In genomic region chr17:63523256-63523869, GRCh38 we compare ENCODE assay signal across 10 cellular contexts. TPM values are rescaled to one million over a fixed set of nuclear protein-coding genes. Genes with fewer than 3 reads are reported as not detected.
DNase-seq lines count a peak whose midpoint lies in the region; ATAC-seq and TF ChIP-seq lines count a peak whose summit lies in the region.
"Had no signal": no experiment of that assay in that cellular context is flagged by ENCODE, and none has a peak within 500 bp of the region (broad histone marks: within the 10 kb centered on the region; RNA-seq: fewer than 3 reads in every experiment).

A gene with protein sequence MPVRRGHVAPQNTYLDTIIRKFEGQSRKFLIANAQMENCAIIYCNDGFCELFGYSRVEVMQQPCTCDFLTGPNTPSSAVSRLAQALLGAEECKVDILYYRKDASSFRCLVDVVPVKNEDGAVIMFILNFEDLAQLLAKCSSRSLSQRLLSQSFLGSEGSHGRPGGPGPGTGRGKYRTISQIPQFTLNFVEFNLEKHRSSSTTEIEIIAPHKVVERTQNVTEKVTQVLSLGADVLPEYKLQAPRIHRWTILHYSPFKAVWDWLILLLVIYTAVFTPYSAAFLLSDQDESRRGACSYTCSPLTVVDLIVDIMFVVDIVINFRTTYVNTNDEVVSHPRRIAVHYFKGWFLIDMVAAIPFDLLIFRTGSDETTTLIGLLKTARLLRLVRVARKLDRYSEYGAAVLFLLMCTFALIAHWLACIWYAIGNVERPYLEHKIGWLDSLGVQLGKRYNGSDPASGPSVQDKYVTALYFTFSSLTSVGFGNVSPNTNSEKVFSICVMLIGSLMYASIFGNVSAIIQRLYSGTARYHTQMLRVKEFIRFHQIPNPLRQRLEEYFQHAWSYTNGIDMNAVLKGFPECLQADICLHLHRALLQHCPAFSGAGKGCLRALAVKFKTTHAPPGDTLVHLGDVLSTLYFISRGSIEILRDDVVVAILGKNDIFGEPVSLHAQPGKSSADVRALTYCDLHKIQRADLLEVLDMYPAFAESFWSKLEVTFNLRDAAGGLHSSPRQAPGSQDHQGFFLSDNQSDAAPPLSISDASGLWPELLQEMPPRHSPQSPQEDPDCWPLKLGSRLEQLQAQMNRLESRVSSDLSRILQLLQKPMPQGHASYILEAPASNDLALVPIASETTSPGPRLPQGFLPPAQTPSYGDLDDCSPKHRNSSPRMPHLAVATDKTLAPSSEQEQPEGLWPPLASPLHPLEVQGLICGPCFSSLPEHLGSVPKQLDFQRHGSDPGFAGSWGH (plus strand): TSS chr17:63523358. CDS start chr17:63523414, 56 bp downstream.

- no peaks in the 10 kb centered on the region for H3K27me3 ChIP-seq in WERI-Rb-1 (ENCODE audit: insufficient read depth, low read depth, severe bottlenecking)
- peaks cover 0 to 64% (median 9%) of the 10 kb centered on the region in 3 donors for H3K27me3 ChIP-seq in stomach

- no peak within 1 kb of the TSS for H3K27ac Mint-ChIP-seq in activated CD4-positive, alpha-beta T cell treated with anti-CD3 and anti-CD28 coated beads, Interleukin-2, amount 10 ng/mL, durations not matched to agents 7 days and 5 days

- TF ChIP-seq EP300 in stomach (IDR thresholded peaks at IDR 0.05): no peak

- CTCF ChIA-PET in activated CD4-positive, alpha-beta T cell treated with anti-CD3 and anti-CD28 coated beads, Interleukin-2, amount 10 ng/mL, durations not matched to agents 7 days and 5 days (lab: Charles Lee): no interaction called here

- H3K4me3 ChIP-seq in WERI-Rb-1 (ENCODE audit: low read depth, low read length) (peak within 1 kb of the TSS; percentile 78), iPS-18c (ENCODE audit: insufficient read depth, low read depth, low read length) (peak within 1 kb of the TSS; percentile 55), stomach (peak within 1 kb of the TSS; percentile 22 to 39 (median 28))
- H3K4me3 ChIP-seq: GM12878 had no signal

- peaks cover 7% of the 10 kb centered on the region for H3K4me1 Mint-ChIP-seq in activated CD4-positive, alpha-beta T cell treated with anti-CD3 and anti-CD28 coated beads, Interleukin-2, amount 10 ng/mL, durations not matched to agents 7 days and 5 days

- H3K36me3 ChIP-seq in WERI-Rb-1: peaks cover 41% of the 10 kb centered on the region
- H3K36me3 ChIP-seq in stomach: no peaks in the 10 kb centered on the region

- H3K9me3 ChIP-seq in WERI-Rb-1 (ENCODE audit: severe bottlenecking) (no peaks in the 10 kb centered on the region), iPS-18c (ENCODE audit: control insufficient read depth, insufficient read depth, low read length) (peaks cover 2% of the 10 kb centered on the region), stomach (no peaks in the 10 kb centered on the region)

- intact Hi-C loops in stomach (cut with DNase I; ENCODE audit: low total_unique reads): no loop called here

- no peak for TF ChIP-seq CTCF in WERI-Rb-1 (IDR thresholded peaks at IDR 0.05; ENCODE audit: low read depth, low read length)
- TF ChIP-seq CTCF in stomach (IDR thresholded peaks at IDR 0.05): no peak

- H3K27ac ChIP-seq in WERI-Rb-1 (peak within 1 kb of the TSS; percentile 95), stomach (peak within 1 kb of the TSS in 1 of 5 donors; percentile 10)

- ATAC-seq in esophagus mucosa: no peak

- H3K27me3 Mint-ChIP-seq in activated CD4-positive, alpha-beta T cell treated with anti-CD3 and anti-CD28 coated beads, Interleukin-2, amount 10 ng/mL, durations not matched to agents 7 days and 5 days: peaks cover 24% of the 10 kb centered on the region

- DNase-seq in activated CD4-positive, alpha-beta T cell treated with anti-CD3 and anti-CD28 coated beads, Interleukin-2, amount 10 ng/mL, durations not matched to agents 7 days and 5 days: no peak
- no peak for DNase-seq in activated CD4-positive, alpha-beta T cell treated with anti-CD3 and anti-CD28 coated beads, Interleukin-2, amount 50 U/mL, for 4 hours
- DNase-seq in WERI-Rb-1 (no peak), stomach (no peak), HCEC 1CT (no peak), NOMO-1 (lab: John Stamatoyannopoulos, UW; ENCODE audit: unreplicated experiment in 2 of 2) (no peak)
- DNase-seq: SW 1271 had no signal

- peaks cover 5 to 11% (median 9%) of the 10 kb centered on the region in 4 donors for H3K4me1 ChIP-seq in stomach

- 8 to 12% (median 9%) methylated on average over 27 to 38 of the region's 38 CpGs for WGBS in stomach, 5 donors

- peak within 1 kb of the TSS; percentile 30 for H3K4me3 Mint-ChIP-seq in activated CD4-positive, alpha-beta T cell treated with anti-CD3 and anti-CD28 coated beads, Interleukin-2, amount 10 ng/mL, durations not matched to agents 7 days and 5 days

- TF ChIP-seq POLR2A in stomach (IDR thresholded peaks at IDR 0.05): no peak

- POLR2A ChIA-PET in activated CD4-positive, alpha-beta T cell treated with anti-CD3 and anti-CD28 coated beads, Interleukin-2, amount 10 ng/mL, durations not matched to agents 7 days and 5 days (lab: Charles Lee): no interaction called here

- no peaks in the 10 kb centered on the region for H3K9me3 Mint-ChIP-seq in activated CD4-positive, alpha-beta T cell treated with anti-CD3 and anti-CD28 coated beads, Interleukin-2, amount 10 ng/mL, durations not matched to agents 7 days and 5 days

- no peaks in the 10 kb centered on the region for H3K36me3 Mint-ChIP-seq in activated CD4-positive, alpha-beta T cell treated with anti-CD3 and anti-CD28 coated beads, Interleukin-2, amount 10 ng/mL, durations not matched to agents 7 days and 5 days (ENCODE audit: low read depth)

RNA-seq across cellular contexts. Expression of the gene that starts here (rescaled TPM):
- total RNA-seq in activated CD4-positive, alpha-beta T cell treated with anti-CD3 and anti-CD28 coated beads, Interleukin-2, amount 10 ng/mL, durations not matched to agents 7 days and 5 days: not detected
- total RNA-seq in stomach: 1 to 10 TPM in 1 of 5 donors, under 1 TPM in 4; 0.37 to 2.3 (median 0.72) TPM
- polyA plus RNA-seq in stomach: under 1 TPM in 2 of 3 donors, not detected in 1; 0.20 to 0.31 TPM
- total RNA-seq in esophagus mucosa: not detected
- total RNA-seq: GM12878 had no signal
- polyA plus RNA-seq: GM12878 had no signal
